In genomic region chr22:24703101-24703500, GRCh38 we compare ENCODE assay signal across 1 cellular context.
TF ChIP-seq lines count a peak whose summit lies in the region.

No MANE protein-coding gene starts in this region.

TF ChIP-seq in HepG2, 621 proteins besides CTCF, POLR2A, EP300 and RAD21 (continued from another document and continues in another):
- TF ChIP-seq ZNF512B (CRISPR knock-in tag; IDR thresholded peaks at IDR 0.05; ENCODE audit: borderline replicate concordance) = no peak
- TF ChIP-seq ATF7-NPFF (CRISPR knock-in tag; IDR thresholded peaks at IDR 0.05; ENCODE audit: low read depth) = no peak
- TF ChIP-seq, protein P1, sequence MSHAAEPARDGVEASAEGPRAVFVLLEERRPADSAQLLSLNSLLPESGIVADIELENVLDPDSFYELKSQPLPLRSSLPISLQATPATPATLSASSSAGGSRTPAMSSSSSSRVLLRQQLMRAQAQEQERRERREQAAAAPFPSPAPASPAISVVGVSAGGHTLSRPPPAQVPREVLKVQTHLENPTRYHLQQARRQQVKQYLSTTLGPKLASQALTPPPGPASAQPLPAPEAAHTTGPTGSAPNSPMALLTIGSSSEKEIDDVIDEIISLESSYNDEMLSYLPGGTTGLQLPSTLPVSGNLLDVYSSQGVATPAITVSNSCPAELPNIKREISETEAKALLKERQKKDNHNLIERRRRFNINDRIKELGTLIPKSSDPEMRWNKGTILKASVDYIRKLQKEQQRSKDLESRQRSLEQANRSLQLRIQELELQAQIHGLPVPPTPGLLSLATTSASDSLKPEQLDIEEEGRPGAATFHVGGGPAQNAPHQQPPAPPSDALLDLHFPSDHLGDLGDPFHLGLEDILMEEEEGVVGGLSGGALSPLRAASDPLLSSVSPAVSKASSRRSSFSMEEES (CRISPR knock-in tag; IDR thresholded peaks at IDR 0.05) = peak; percentile 87
- TF ChIP-seq, protein P2, sequence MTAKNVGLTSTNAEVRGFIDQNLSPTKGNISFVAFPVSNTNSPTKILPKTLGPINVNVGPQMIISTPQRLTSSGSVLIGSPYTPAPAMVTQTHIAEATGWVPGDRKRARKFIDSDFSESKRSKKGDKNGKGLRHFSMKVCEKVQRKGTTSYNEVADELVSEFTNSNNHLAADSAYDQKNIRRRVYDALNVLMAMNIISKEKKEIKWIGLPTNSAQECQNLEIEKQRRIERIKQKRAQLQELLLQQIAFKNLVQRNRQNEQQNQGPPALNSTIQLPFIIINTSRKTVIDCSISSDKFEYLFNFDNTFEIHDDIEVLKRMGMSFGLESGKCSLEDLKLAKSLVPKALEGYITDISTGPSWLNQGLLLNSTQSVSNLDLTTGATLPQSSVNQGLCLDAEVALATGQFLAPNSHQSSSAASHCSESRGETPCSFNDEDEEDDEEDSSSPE (CRISPR knock-in tag; IDR thresholded peaks at IDR 0.05) = no peak
- TF ChIP-seq HMG20B (CRISPR knock-in tag; conservative IDR thresholded peaks at IDR 0.05) = no peak
- no peak for TF ChIP-seq YEATS4 (CRISPR knock-in tag; IDR thresholded peaks at IDR 0.05; ENCODE audit: borderline replicate concordance)
- no peak for TF ChIP-seq PREB (CRISPR knock-in tag; IDR thresholded peaks at IDR 0.05)
- TF ChIP-seq ATF4 (CRISPR knock-in tag; IDR thresholded peaks at IDR 0.05) = peak in 1 of 2 experiments; percentile 58; a peak in 2 of 4 replicates
- no peak for TF ChIP-seq HDAC6 (IDR thresholded peaks at IDR 0.05; ENCODE audit: low read depth, low read length)
- TF ChIP-seq, protein P3, sequence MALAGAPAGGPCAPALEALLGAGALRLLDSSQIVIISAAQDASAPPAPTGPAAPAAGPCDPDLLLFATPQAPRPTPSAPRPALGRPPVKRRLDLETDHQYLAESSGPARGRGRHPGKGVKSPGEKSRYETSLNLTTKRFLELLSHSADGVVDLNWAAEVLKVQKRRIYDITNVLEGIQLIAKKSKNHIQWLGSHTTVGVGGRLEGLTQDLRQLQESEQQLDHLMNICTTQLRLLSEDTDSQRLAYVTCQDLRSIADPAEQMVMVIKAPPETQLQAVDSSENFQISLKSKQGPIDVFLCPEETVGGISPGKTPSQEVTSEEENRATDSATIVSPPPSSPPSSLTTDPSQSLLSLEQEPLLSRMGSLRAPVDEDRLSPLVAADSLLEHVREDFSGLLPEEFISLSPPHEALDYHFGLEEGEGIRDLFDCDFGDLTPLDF (CRISPR knock-in tag; IDR thresholded peaks at IDR 0.05) = no peak
- TF ChIP-seq SETDB1 (CRISPR knock-in tag; IDR thresholded peaks at IDR 0.05; ENCODE audit: borderline replicate concordance) = no peak
- no peak for TF ChIP-seq TRIM24 (CRISPR knock-in tag; IDR thresholded peaks at IDR 0.05)
- TF ChIP-seq ZNF557 (CRISPR knock-in tag; IDR thresholded peaks at IDR 0.05) = no peak
- no peak for TF ChIP-seq U2AF1 (optimal IDR thresholded peaks at IDR 0.05; ENCODE audit: low read depth, low read length)
- TF ChIP-seq RARA (CRISPR knock-in tag; IDR thresholded peaks at IDR 0.05) = peak; percentile 74
- TF ChIP-seq RORA (CRISPR knock-in tag; IDR thresholded peaks at IDR 0.05) = no peak
- TF ChIP-seq KLF6 (CRISPR knock-in tag; IDR thresholded peaks at IDR 0.05) = peak; percentile 63; the same call in 1 of the 2 replicates
- no peak for TF ChIP-seq ZFP62 (CRISPR knock-in tag; IDR thresholded peaks at IDR 0.05)
- no peak for TF ChIP-seq SRSF4 (IDR thresholded peaks at IDR 0.05; ENCODE audit: low read depth, low read length, poor library complexity, severe bottlenecking)
- no peak for TF ChIP-seq HNRNPK (IDR thresholded peaks at IDR 0.05; ENCODE audit: low read depth, low read length, poor library complexity, severe bottlenecking)
- no peak for TF ChIP-seq TSC22D2 (CRISPR knock-in tag; IDR thresholded peaks at IDR 0.05; ENCODE audit: borderline replicate concordance)
- TF ChIP-seq ZKSCAN8 (CRISPR knock-in tag; IDR thresholded peaks at IDR 0.05; ENCODE audit: borderline replicate concordance) = no peak
- TF ChIP-seq ZNF75D (CRISPR knock-in tag; IDR thresholded peaks at IDR 0.05; ENCODE audit: borderline replicate concordance) = no peak
- no peak for TF ChIP-seq FOXK2 (IDR thresholded peaks at IDR 0.05)
- no peak for TF ChIP-seq ZBTB4 (CRISPR knock-in tag; IDR thresholded peaks at IDR 0.05; ENCODE audit: borderline replicate concordance)
- no peak for TF ChIP-seq THYN1 (CRISPR knock-in tag; IDR thresholded peaks at IDR 0.05; ENCODE audit: borderline replicate concordance, low read depth)
- no peak for TF ChIP-seq JUNB (CRISPR knock-in tag; IDR thresholded peaks at IDR 0.05; ENCODE audit: borderline replicate concordance)
- TF ChIP-seq KDM5A (IDR thresholded peaks at IDR 0.05; ENCODE audit: borderline replicate concordance, low read length) = no peak
- TF ChIP-seq U2AF2 (IDR thresholded peaks at IDR 0.05; ENCODE audit: low read depth, low read length) = no peak
- no peak for TF ChIP-seq ZNF232 (CRISPR knock-in tag; IDR thresholded peaks at IDR 0.05; ENCODE audit: borderline replicate concordance)
- TF ChIP-seq RNF2 (conservative IDR thresholded peaks at IDR 0.05; ENCODE audit: low read depth) = peak; percentile 74; the same call in 1 of the 2 replicates
- no peak for TF ChIP-seq IRF1 (CRISPR knock-in tag; IDR thresholded peaks at IDR 0.05; ENCODE audit: low read depth)
- TF ChIP-seq TMF1 (CRISPR knock-in tag; IDR thresholded peaks at IDR 0.05; ENCODE audit: low read depth) = no peak
- TF ChIP-seq ZNF317 (CRISPR knock-in tag; IDR thresholded peaks at IDR 0.05) = peak; percentile 76
- TF ChIP-seq ZNF382 (CRISPR knock-in tag; IDR thresholded peaks at IDR 0.05; ENCODE audit: borderline replicate concordance) = no peak
- peak; percentile 27; the same call in 1 of the 2 replicates for TF ChIP-seq ETV5 (CRISPR knock-in tag; IDR thresholded peaks at IDR 0.05; ENCODE audit: borderline replicate concordance)
- TF ChIP-seq ZNF230 (CRISPR knock-in tag; IDR thresholded peaks at IDR 0.05) = no peak
- TF ChIP-seq ZNF747 (CRISPR knock-in tag; IDR thresholded peaks at IDR 0.05; ENCODE audit: borderline replicate concordance) = no peak
- TF ChIP-seq MXD4 (CRISPR knock-in tag; IDR thresholded peaks at IDR 0.05) = no peak
- TF ChIP-seq ZNF660 (CRISPR knock-in tag; IDR thresholded peaks at IDR 0.05; ENCODE audit: borderline replicate concordance, low read depth) = no peak
- TF ChIP-seq KDM4B (CRISPR knock-in tag; IDR thresholded peaks at IDR 0.05) = no peak
- no peak for TF ChIP-seq ZNF672 (CRISPR knock-in tag; IDR thresholded peaks at IDR 0.05)
- no peak for TF ChIP-seq HNRNPLL (IDR thresholded peaks at IDR 0.05; ENCODE audit: low read depth, low read length, poor library complexity, severe bottlenecking)
- TF ChIP-seq, protein P4, sequence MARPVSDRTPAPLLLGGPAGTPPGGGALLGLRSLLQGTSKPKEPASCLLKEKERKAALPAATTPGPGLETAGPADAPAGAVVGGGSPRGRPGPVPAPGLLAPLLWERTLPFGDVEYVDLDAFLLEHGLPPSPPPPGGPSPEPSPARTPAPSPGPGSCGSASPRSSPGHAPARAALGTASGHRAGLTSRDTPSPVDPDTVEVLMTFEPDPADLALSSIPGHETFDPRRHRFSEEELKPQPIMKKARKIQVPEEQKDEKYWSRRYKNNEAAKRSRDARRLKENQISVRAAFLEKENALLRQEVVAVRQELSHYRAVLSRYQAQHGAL (CRISPR knock-in tag; IDR thresholded peaks at IDR 0.05; ENCODE audit: not compliant biosample characterization) = no peak
- no peak for TF ChIP-seq ZBTB7B (CRISPR knock-in tag; IDR thresholded peaks at IDR 0.05)
- no peak for TF ChIP-seq SMARCE1 (IDR thresholded peaks at IDR 0.05; ENCODE audit: borderline replicate concordance)
- no peak for TF ChIP-seq GPBP1L1 (CRISPR knock-in tag; IDR thresholded peaks at IDR 0.05)
- no peak for TF ChIP-seq XBP1 (CRISPR knock-in tag; IDR thresholded peaks at IDR 0.05)
- no peak for TF ChIP-seq ZNF619 (CRISPR knock-in tag; IDR thresholded peaks at IDR 0.05)
- TF ChIP-seq MAFF (IDR thresholded peaks at IDR 0.05; ENCODE audit: low read depth, low read length) = no peak
- no peak for TF ChIP-seq MEIS2 (CRISPR knock-in tag; IDR thresholded peaks at IDR 0.05)
- no peak for TF ChIP-seq HOXD1 (CRISPR knock-in tag; IDR thresholded peaks at IDR 0.05)
- TF ChIP-seq, protein P5, sequence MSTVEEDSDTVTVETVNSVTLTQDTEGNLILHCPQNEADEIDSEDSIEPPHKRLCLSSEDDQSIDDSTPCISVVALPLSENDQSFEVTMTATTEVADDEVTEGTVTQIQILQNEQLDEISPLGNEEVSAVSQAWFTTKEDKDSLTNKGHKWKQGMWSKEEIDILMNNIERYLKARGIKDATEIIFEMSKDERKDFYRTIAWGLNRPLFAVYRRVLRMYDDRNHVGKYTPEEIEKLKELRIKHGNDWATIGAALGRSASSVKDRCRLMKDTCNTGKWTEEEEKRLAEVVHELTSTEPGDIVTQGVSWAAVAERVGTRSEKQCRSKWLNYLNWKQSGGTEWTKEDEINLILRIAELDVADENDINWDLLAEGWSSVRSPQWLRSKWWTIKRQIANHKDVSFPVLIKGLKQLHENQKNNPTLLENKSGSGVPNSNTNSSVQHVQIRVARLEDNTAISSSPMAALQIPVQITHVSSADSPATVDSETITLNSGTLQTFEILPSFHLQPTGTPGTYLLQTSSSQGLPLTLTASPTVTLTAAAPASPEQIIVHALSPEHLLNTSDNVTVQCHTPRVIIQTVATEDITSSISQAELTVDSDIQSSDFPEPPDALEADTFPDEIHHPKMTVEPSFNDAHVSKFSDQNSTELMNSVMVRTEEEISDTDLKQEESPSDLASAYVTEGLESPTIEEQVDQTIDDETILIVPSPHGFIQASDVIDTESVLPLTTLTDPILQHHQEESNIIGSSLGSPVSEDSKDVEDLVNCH (CRISPR knock-in tag; IDR thresholded peaks at IDR 0.05) = no peak
- no peak for TF ChIP-seq ZNF331 (CRISPR knock-in tag; IDR thresholded peaks at IDR 0.05)
